Comparison of ENCODE assay signal across 3 cellular contexts in the genomic region with DNA sequence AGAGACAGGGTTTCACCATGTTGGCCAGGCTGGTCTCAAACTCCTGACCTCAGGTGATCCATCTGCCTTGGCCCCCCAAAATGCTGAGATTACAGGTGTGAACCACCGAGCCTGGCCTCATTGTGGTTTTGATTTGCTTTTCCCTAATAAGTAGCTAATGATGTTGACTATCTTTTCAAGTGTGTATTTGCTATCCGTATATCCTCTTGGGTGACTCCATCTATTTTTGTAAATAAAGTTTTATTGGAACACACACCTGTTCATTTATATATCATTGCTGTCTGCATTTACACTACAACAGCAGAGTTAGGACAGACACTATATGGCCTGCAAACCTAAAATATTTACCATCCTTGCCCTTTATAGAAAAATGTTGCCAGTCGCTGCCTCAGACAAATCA.
TF ChIP-seq lines count a peak whose summit lies in the region.

No MANE protein-coding gene starts in this region.

TF ChIP-seq in HepG2, 621 proteins besides CTCF, POLR2A, EP300 and RAD21:
- no peak for TF ChIP-seq ZNF563 (CRISPR knock-in tag; IDR thresholded peaks at IDR 0.05)
- TF ChIP-seq, protein P1, sequence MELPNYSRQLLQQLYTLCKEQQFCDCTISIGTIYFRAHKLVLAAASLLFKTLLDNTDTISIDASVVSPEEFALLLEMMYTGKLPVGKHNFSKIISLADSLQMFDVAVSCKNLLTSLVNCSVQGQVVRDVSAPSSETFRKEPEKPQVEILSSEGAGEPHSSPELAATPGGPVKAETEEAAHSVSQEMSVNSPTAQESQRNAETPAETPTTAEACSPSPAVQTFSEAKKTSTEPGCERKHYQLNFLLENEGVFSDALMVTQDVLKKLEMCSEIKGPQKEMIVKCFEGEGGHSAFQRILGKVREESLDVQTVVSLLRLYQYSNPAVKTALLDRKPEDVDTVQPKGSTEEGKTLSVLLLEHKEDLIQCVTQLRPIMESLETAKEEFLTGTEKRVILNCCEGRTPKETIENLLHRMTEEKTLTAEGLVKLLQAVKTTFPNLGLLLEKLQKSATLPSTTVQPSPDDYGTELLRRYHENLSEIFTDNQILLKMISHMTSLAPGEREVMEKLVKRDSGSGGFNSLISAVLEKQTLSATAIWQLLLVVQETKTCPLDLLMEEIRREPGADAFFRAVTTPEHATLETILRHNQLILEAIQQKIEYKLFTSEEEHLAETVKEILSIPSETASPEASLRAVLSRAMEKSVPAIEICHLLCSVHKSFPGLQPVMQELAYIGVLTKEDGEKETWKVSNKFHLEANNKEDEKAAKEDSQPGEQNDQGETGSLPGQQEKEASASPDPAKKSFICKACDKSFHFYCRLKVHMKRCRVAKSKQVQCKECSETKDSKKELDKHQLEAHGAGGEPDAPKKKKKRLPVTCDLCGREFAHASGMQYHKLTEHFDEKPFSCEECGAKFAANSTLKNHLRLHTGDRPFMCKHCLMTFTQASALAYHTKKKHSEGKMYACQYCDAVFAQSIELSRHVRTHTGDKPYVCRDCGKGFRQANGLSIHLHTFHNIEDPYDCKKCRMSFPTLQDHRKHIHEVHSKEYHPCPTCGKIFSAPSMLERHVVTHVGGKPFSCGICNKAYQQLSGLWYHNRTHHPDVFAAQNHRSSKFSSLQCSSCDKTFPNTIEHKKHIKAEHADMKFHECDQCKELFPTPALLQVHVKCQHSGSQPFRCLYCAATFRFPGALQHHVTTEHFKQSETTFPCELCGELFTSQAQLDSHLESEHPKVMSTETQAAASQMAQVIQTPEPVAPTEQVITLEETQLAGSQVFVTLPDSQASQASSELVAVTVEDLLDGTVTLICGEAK (IDR thresholded peaks at IDR 0.05), result no peak
- TF ChIP-seq, protein P1 (CRISPR knock-in tag; IDR thresholded peaks at IDR 0.05), result peak; percentile 63

TF ChIP-seq in GM12878, 131 proteins besides CTCF, POLR2A, EP300 and RAD21:
- TF ChIP-seq, protein P1 (IDR thresholded peaks at IDR 0.05; ENCODE audit: borderline replicate concordance), result peak; percentile 59
- no peak for TF ChIP-seq STAT3 (IDR thresholded peaks at IDR 0.05; ENCODE audit: low read depth, low read length)
- TF ChIP-seq, protein P2, sequence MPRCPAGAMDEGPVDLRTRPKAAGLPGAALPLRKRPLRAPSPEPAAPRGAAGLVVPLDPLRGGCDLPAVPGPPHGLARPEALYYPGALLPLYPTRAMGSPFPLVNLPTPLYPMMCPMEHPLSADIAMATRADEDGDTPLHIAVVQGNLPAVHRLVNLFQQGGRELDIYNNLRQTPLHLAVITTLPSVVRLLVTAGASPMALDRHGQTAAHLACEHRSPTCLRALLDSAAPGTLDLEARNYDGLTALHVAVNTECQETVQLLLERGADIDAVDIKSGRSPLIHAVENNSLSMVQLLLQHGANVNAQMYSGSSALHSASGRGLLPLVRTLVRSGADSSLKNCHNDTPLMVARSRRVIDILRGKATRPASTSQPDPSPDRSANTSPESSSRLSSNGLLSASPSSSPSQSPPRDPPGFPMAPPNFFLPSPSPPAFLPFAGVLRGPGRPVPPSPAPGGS (IDR thresholded peaks at IDR 0.05; ENCODE audit: borderline replicate concordance, insufficient read depth, low read depth, low read length, poor library complexity, severe bottlenecking), result no peak

TF ChIP-seq in K562, 482 proteins besides CTCF, POLR2A, EP300 and RAD21:
- TF ChIP-seq ETV1 (tag; conservative IDR thresholded peaks at IDR 0.05; ENCODE audit: low read depth) (no peak), MCM5 (IDR thresholded peaks at IDR 0.05; ENCODE audit: low read depth) (no peak), EP400 (IDR thresholded peaks at IDR 0.05) (no peak)
- TF ChIP-seq, protein P1 (IDR thresholded peaks at IDR 0.05), result peak; percentile 94
- TF ChIP-seq, protein P1 (CRISPR knock-in tag; IDR thresholded peaks at IDR 0.05), result peak; percentile 81
